In genomic region chr16:84932691-84933090, GRCh38 we compare ENCODE assay signal across 26 cellular contexts.
DNase-seq lines count a peak whose midpoint lies in the region; ATAC-seq and TF ChIP-seq lines count a peak whose summit lies in the region.
"Had no signal": no experiment of that assay in that cellular context is flagged by ENCODE, and none has a peak within 500 bp of the region (broad histone marks: within the 10 kb centered on the region; RNA-seq: fewer than 3 reads in every experiment).

No MANE protein-coding gene starts in this region.

- TF ChIP-seq POLR2A in body of pancreas (IDR thresholded peaks at IDR 0.05) = no peak
- no peak for TF ChIP-seq POLR2A in upper lobe of left lung (IDR thresholded peaks at IDR 0.05)

- H3K36me3 Mint-ChIP-seq in nephron (ENCODE audit: low read depth) (no peaks in the 10 kb centered on the region), GM23338 (ENCODE audit: low read depth) (no peaks in the 10 kb centered on the region; the same call in 2 of the 3 replicates), osteocyte (ENCODE audit: unreplicated experiment) (no peaks in the 10 kb centered on the region)
- no peaks in the 10 kb centered on the region for H3K36me3 Mint-ChIP-seq in activated T-cell treated with anti-CD3 and anti-CD28 coated beads, Interleukin-2, amount 50 U/mL, for 24 hours (ENCODE audit: low read depth)

- H3K9me3 ChIP-seq in BLaER1 treated with 17β-estradiol and CSF1 and Interleukin-3, amounts not matched to agents 10 nM and 100 nM (replicated peaks in 1 of 11) = peaks cover 0 to 3% (median 0%) of the 10 kb centered on the region in 11 experiments; a peak in 2 of 22 replicates
- H3K9me3 ChIP-seq in body of pancreas (no peaks in the 10 kb centered on the region), upper lobe of left lung (no peaks in the 10 kb centered on the region)
- H3K9me3 ChIP-seq: Caco-2, lower lobe of right lung, prostate gland, suprapubic skin had no signal

- no peaks in the 10 kb centered on the region for H3F3A ChIP-seq in GM23338 (replicated peaks; ENCODE audit: low read depth)

- DNase-seq in NCI-H1694 treated with DMSO at 0.1 percent for 48 hours (lab: John Stamatoyannopoulos, UW) (peak; percentile 32), body of pancreas (no peak), GM23338 (ENCODE audit: low spot score) (no peak), osteocyte (ENCODE audit: extremely low spot score, unreplicated experiment) (no peak), upper lobe of left lung (no peak)
- no peak for DNase-seq in activated T-cell treated with anti-CD3 and anti-CD28 coated beads, Interleukin-2, amount 50 U/mL, for 24 hours
- DNase-seq: ACHN; activated CD4-positive, alpha-beta T cell treated with anti-CD3 and anti-CD28 coated beads for 1 hour; activated CD8-positive, alpha-beta T cell treated with anti-CD3 and anti-CD28 coated beads, Interleukin-2, amount 10 ng/mL, durations not matched to agents 7 days and 5 days; activated gamma-delta T cell treated with Interleukin-2 at 50 U/mL for 16 hours; activated naive CD8-positive, alpha-beta T cell treated with anti-CD3 and anti-CD28 coated beads, Interleukin-2, amount 50 U/mL, for 24 hours; brain microvascular endothelial cell; Caco-2; effector memory CD4-positive, alpha-beta T cell; foreskin keratinocyte; GOT3; hypothalamus; lower lobe of right lung; NCI-H1930 had no signal

- H3K9me3 Mint-ChIP-seq in nephron (no peaks in the 10 kb centered on the region), GM23338 (no peaks in the 10 kb centered on the region; the same call in 2 of the 3 replicates), osteocyte (ENCODE audit: unreplicated experiment) (no peaks in the 10 kb centered on the region)
- no peaks in the 10 kb centered on the region for H3K9me3 Mint-ChIP-seq in activated T-cell treated with anti-CD3 and anti-CD28 coated beads, Interleukin-2, amount 50 U/mL, for 24 hours
- H3K9me3 Mint-ChIP-seq: activated naive CD8-positive, alpha-beta T cell treated with anti-CD3 and anti-CD28 coated beads, Interleukin-2, amount 50 U/mL, for 24 hours; T-helper 1 cell treated with Interleukin-12 subunit alpha and Interleukin-12 subunit beta and Interleukin-4 antibody, amounts not matched to agents 30 μg/mL and 1 μg/mL, for 36 hours had no signal

- no peak overlapping the region for H3K9ac ChIP-seq in BLaER1 treated with 17β-estradiol and CSF1 and Interleukin-3, amounts not matched to agents 10 nM and 100 nM

- H3K27ac Mint-ChIP-seq in nephron (peak overlapping the region in 2 of 3 experiments; percentile 59 to 85), GM23338 (no peak overlapping the region), osteocyte (ENCODE audit: unreplicated experiment) (no peak overlapping the region)
- H3K27ac Mint-ChIP-seq in activated T-cell treated with anti-CD3 and anti-CD28 coated beads, Interleukin-2, amount 50 U/mL, for 24 hours = no peak overlapping the region
- H3K27ac Mint-ChIP-seq: activated CD8-positive, alpha-beta T cell treated with anti-CD3 and anti-CD28 coated beads, Interleukin-2, amount 10 ng/mL, durations not matched to agents 7 days and 5 days; activated naive CD8-positive, alpha-beta T cell treated with anti-CD3 and anti-CD28 coated beads, Interleukin-2, amount 50 U/mL, for 24 hours had no signal

- TF ChIP-seq CTCF in body of pancreas (IDR thresholded peaks at IDR 0.05) (no peak), nephron (IDR thresholded peaks at IDR 0.05; ENCODE audit: unreplicated experiment in 3 of 3) (no peak), GM23338 (conservative IDR thresholded peaks at IDR 0.05; ENCODE audit: low read depth in 2 of 2) (no peak), osteocyte (IDR thresholded peaks at IDR 0.05) (no peak), upper lobe of left lung (IDR thresholded peaks at IDR 0.05) (no peak)

- no peaks in the 10 kb centered on the region for H3K9me2 ChIP-seq in GM23338 (ENCODE audit: insufficient read depth)

- WGBS in body of pancreas, 2 donors = 89 to 100% methylated on average over 1 to 5 of the region's 6 CpGs
- 89 to 90% methylated on average over 2 to 6 of the region's 6 CpGs for WGBS in upper lobe of left lung, 2 donors

- H3K4me3 Mint-ChIP-seq in nephron (no peak overlapping the region), GM23338 (no peak overlapping the region), osteocyte (ENCODE audit: unreplicated experiment) (no peak overlapping the region)
- H3K4me3 Mint-ChIP-seq in activated T-cell treated with anti-CD3 and anti-CD28 coated beads, Interleukin-2, amount 50 U/mL, for 24 hours = no peak overlapping the region
- H3K4me3 Mint-ChIP-seq: activated CD8-positive, alpha-beta T cell treated with anti-CD3 and anti-CD28 coated beads, Interleukin-2, amount 10 ng/mL, durations not matched to agents 7 days and 5 days; activated naive CD8-positive, alpha-beta T cell treated with anti-CD3 and anti-CD28 coated beads, Interleukin-2, amount 50 U/mL, for 24 hours; T-helper 1 cell treated with Interleukin-12 subunit alpha and Interleukin-12 subunit beta and Interleukin-4 antibody, amounts not matched to agents 30 μg/mL and 1 μg/mL, for 36 hours had no signal

- H3K4me1 Mint-ChIP-seq in nephron = peaks cover 38% of the 10 kb centered on the region
- no peaks in the 10 kb centered on the region for H3K4me1 Mint-ChIP-seq in GM23338
- H3K4me1 Mint-ChIP-seq in osteocyte (ENCODE audit: unreplicated experiment) = peaks cover 21% of the 10 kb centered on the region
- H3K4me1 Mint-ChIP-seq in activated T-cell treated with anti-CD3 and anti-CD28 coated beads, Interleukin-2, amount 50 U/mL, for 24 hours (ENCODE audit: low read depth) = peaks cover 3% of the 10 kb centered on the region

- H3K27ac ChIP-seq in BLaER1 treated with 17β-estradiol and CSF1 and Interleukin-3, amounts not matched to agents 10 nM and 100 nM = no peak overlapping the region
- H3K27ac ChIP-seq in body of pancreas (peak overlapping the region in 3 of 4 donors; percentile 86 to 96 (median 96)), GM23338 (ENCODE audit: low read depth) (no peak overlapping the region), upper lobe of left lung (no peak overlapping the region)
- H3K27ac ChIP-seq: brain microvascular endothelial cell, foreskin keratinocyte had no signal

- H3K27me3 ChIP-seq in BLaER1 treated with 17β-estradiol and CSF1 and Interleukin-3, amounts not matched to agents 10 nM and 100 nM = 0 out of 22 replicates have a peak, but pooled peaks cover 0 to 5% (median 0%) of the 10 kb centered on the region in 11 experiments
- H3K27me3 ChIP-seq in body of pancreas (no peaks in the 10 kb centered on the region), GM23338 (ENCODE audit: insufficient read depth) (no peaks in the 10 kb centered on the region), upper lobe of left lung (no peaks in the 10 kb centered on the region)
- H3K27me3 ChIP-seq: brain microvascular endothelial cell, suprapubic skin had no signal

- H2AFZ ChIP-seq in GM23338 = no peak overlapping the region

- intact Hi-C loops in body of pancreas (cut with DNase I) = no loop called here

- H3K36me3 ChIP-seq in BLaER1 treated with 17β-estradiol and CSF1 and Interleukin-3, amounts not matched to agents 10 nM and 100 nM = no peaks in the 10 kb centered on the region
- H3K36me3 ChIP-seq in body of pancreas (replicated peaks in 1 of 2; ENCODE audit: insufficient read depth in 1 of 2, low read depth in 2 of 2) (no peaks in the 10 kb centered on the region), GM23338 (ENCODE audit: insufficient read depth) (no peaks in the 10 kb centered on the region), upper lobe of left lung (no peaks in the 10 kb centered on the region)
- H3K36me3 ChIP-seq: brain microvascular endothelial cell, lower lobe of right lung, prostate gland, suprapubic skin had no signal

- H4K20me1 ChIP-seq in BLaER1 treated with 17β-estradiol and CSF1 and Interleukin-3, amounts not matched to agents 10 nM and 100 nM = peaks cover 0 to 4% (median 0%) of the 10 kb centered on the region in 11 experiments; a peak in 1 of 22 replicates
- H4K20me1 ChIP-seq in GM23338 (replicated peaks; ENCODE audit: insufficient read depth) = no peaks in the 10 kb centered on the region

- H3K79me2 ChIP-seq in GM23338 (replicated peaks; ENCODE audit: insufficient read depth) = no peaks in the 10 kb centered on the region

- no peak for ATAC-seq in body of pancreas
- no peak for ATAC-seq in GM23338
- no peak for ATAC-seq in upper lobe of left lung (ENCODE audit: low FRiP score in 2 of 2)
- ATAC-seq: activated CD8-positive, alpha-beta T cell treated with anti-CD3 and anti-CD28 coated beads, Interleukin-2, amount 10 ng/mL, durations not matched to agents 7 days and 5 days; activated naive CD8-positive, alpha-beta T cell treated with anti-CD3 and anti-CD28 coated beads, Interleukin-2, amount 50 U/mL, for 24 hours; esophagus mucosa; foreskin keratinocyte; lower lobe of right lung had no signal

- peaks cover 16 to 37% (median 35%) of the 10 kb centered on the region in 10 experiments for H3K4me1 ChIP-seq in BLaER1 treated with 17β-estradiol and CSF1 and Interleukin-3, amounts not matched to agents 10 nM and 100 nM
- peaks cover 22% of the 10 kb centered on the region for H3K4me1 ChIP-seq in body of pancreas
- no peaks in the 10 kb centered on the region for H3K4me1 ChIP-seq in GM23338 (ENCODE audit: insufficient read depth)
- H3K4me1 ChIP-seq in upper lobe of left lung = peaks cover 6 to 15% (median 11%) of the 10 kb centered on the region in 4 donors
- H3K4me1 ChIP-seq: Caco-2, prostate gland had no signal

- peaks cover 11% of the 10 kb centered on the region for H3K27me3 Mint-ChIP-seq in nephron (ENCODE audit: low read depth)
- peaks cover 5% of the 10 kb centered on the region for H3K27me3 Mint-ChIP-seq in GM23338 (ENCODE audit: insufficient read depth, low read depth, poor library complexity)
- H3K27me3 Mint-ChIP-seq in osteocyte (ENCODE audit: unreplicated experiment) = no peaks in the 10 kb centered on the region
- H3K27me3 Mint-ChIP-seq in activated T-cell treated with anti-CD3 and anti-CD28 coated beads, Interleukin-2, amount 50 U/mL, for 24 hours = no peaks in the 10 kb centered on the region
- H3K27me3 Mint-ChIP-seq: activated naive CD8-positive, alpha-beta T cell treated with anti-CD3 and anti-CD28 coated beads, Interleukin-2, amount 50 U/mL, for 24 hours had no signal

- H3K4me3 ChIP-seq in BLaER1 treated with 17β-estradiol and CSF1 and Interleukin-3, amounts not matched to agents 10 nM and 100 nM = no peak overlapping the region
- H3K4me3 ChIP-seq in body of pancreas = no peak overlapping the region
- H3K4me3 ChIP-seq in GM23338 = no peak overlapping the region
- H3K4me3 ChIP-seq in upper lobe of left lung = no peak overlapping the region
- H3K4me3 ChIP-seq: lower lobe of right lung, prostate gland, smooth muscle cell, suprapubic skin had no signal

- no peak for TF ChIP-seq EP300 in upper lobe of left lung (IDR thresholded peaks at IDR 0.05)

- peak overlapping the region in 9 of 11 experiments; percentile 12 to 60 (median 57); a peak in 16 of 22 replicates for H3K4me2 ChIP-seq in BLaER1 treated with 17β-estradiol and CSF1 and Interleukin-3, amounts not matched to agents 10 nM and 100 nM
- H3K4me2 ChIP-seq in GM23338 = no peak overlapping the region
- H3K4me2 ChIP-seq: smooth muscle cell had no signal

TF ChIP-seq in GM23338, 12 proteins besides CTCF, POLR2A, EP300 and RAD21 (continues in another document):
- no peak for TF ChIP-seq NANOG (IDR thresholded peaks at IDR 0.05; ENCODE audit: borderline replicate concordance)

Comparison
In these comparisons a context has a peak if more than half of its experiments do, and no peak if none do; other contexts are left out.
1. H3K27ac ChIP-seq: peak in body of pancreas (3 of 4); none in BLaER1 treated with 17β-estradiol and CSF1 and Interleukin-3, amounts not matched to agents 10 nM and 100 nM (0 of 11), GM23338 (single experiment) and upper lobe of left lung (0 of 4).
2. H3K27ac Mint-ChIP-seq: peak in nephron (2 of 3); none in GM23338 (single experiment), osteocyte (single experiment) and activated T-cell treated with anti-CD3 and anti-CD28 coated beads, Interleukin-2, amount 50 U/mL, for 24 hours (single experiment).